In genomic region chr3:129461461-129462146, GRCh38 we compare ENCODE assay signal across 1 cellular context.
TF ChIP-seq lines count a peak whose summit lies in the region.

No MANE protein-coding gene starts in this region.

TF ChIP-seq in K562, 482 proteins besides CTCF, POLR2A, EP300 and RAD21 (continued from another document and continues in another):
- no peak for TF ChIP-seq ZNF717 (CRISPR knock-in tag; IDR thresholded peaks at IDR 0.05)
- no peak for TF ChIP-seq FOXP4 (CRISPR knock-in tag; IDR thresholded peaks at IDR 0.05; ENCODE audit: borderline replicate concordance)
- TF ChIP-seq THRAP3 (IDR thresholded peaks at IDR 0.05; ENCODE audit: borderline replicate concordance) = no peak
- no peak for TF ChIP-seq GTF2F1 (IDR thresholded peaks at IDR 0.05; ENCODE audit: low read depth, low read length)
- no peak for TF ChIP-seq ZNF3 (CRISPR knock-in tag; IDR thresholded peaks at IDR 0.05)
- TF ChIP-seq NR2F6 (CRISPR knock-in tag; IDR thresholded peaks at IDR 0.05) = no peak
- no peak for TF ChIP-seq SETDB1 (IDR thresholded peaks at IDR 0.05; ENCODE audit: low read length)
- no peak for TF ChIP-seq THAP12 (CRISPR knock-in tag; IDR thresholded peaks at IDR 0.05)
- TF ChIP-seq ZNF224 (CRISPR knock-in tag; IDR thresholded peaks at IDR 0.05) = no peak
- TF ChIP-seq MCM5 (IDR thresholded peaks at IDR 0.05; ENCODE audit: low read depth) = no peak
- no peak for TF ChIP-seq ETV6 (IDR thresholded peaks at IDR 0.05; ENCODE audit: borderline replicate concordance in 1 of 2, low read depth in 2 of 2, low read length in 1 of 2)
- no peak for TF ChIP-seq ETV6 (CRISPR knock-in tag; IDR thresholded peaks at IDR 0.05; ENCODE audit: borderline replicate concordance)
- no peak for TF ChIP-seq RBM14 (IDR thresholded peaks at IDR 0.05; ENCODE audit: borderline replicate concordance, insufficient read depth, low read depth, low read length)
- no peak for TF ChIP-seq BCLAF1 (IDR thresholded peaks at IDR 0.05; ENCODE audit: borderline replicate concordance in 1 of 2, control insufficient read depth in 1 of 2, low read depth in 2 of 2, low read length in 1 of 2)
- no peak for TF ChIP-seq ZNF23 (CRISPR knock-in tag; IDR thresholded peaks at IDR 0.05)
- TF ChIP-seq ZNF511 (CRISPR knock-in tag; IDR thresholded peaks at IDR 0.05) = no peak
- no peak for TF ChIP-seq PCBP2 (IDR thresholded peaks at IDR 0.05; ENCODE audit: low read depth, low read length, poor library complexity, severe bottlenecking)
- no peak for TF ChIP-seq ZNF239 (CRISPR knock-in tag; IDR thresholded peaks at IDR 0.05)
- no peak for TF ChIP-seq RREB1 (CRISPR knock-in tag; IDR thresholded peaks at IDR 0.05)
- no peak for TF ChIP-seq U2AF1 (optimal IDR thresholded peaks at IDR 0.05; ENCODE audit: low read depth, low read length)
- peak in 1 of 2 experiments; percentile 49; a peak in 2 of 4 replicates for TF ChIP-seq FOXK2 (conservative IDR thresholded peaks at IDR 0.05 in 1 of 2, IDR thresholded peaks at IDR 0.05 in 1 of 2; ENCODE audit: low read depth in 2 of 2)
- TF ChIP-seq EP400 (IDR thresholded peaks at IDR 0.05) = no peak
- TF ChIP-seq MXD1 (CRISPR knock-in tag; IDR thresholded peaks at IDR 0.05; ENCODE audit: borderline replicate concordance, poor library complexity, severe bottlenecking) = no peak
- TF ChIP-seq SNAPC5 (CRISPR knock-in tag; IDR thresholded peaks at IDR 0.05) = no peak
- 0 out of 2 replicates have a peak, but pooled peaks have one; percentile 38 for TF ChIP-seq GABPB1 (CRISPR knock-in tag; IDR thresholded peaks at IDR 0.05)
- TF ChIP-seq TAF9B (IDR thresholded peaks at IDR 0.05; ENCODE audit: partially characterized antibody) = no peak
- no peak for TF ChIP-seq RBFOX2 (IDR thresholded peaks at IDR 0.05; ENCODE audit: low read depth, low read length)
- TF ChIP-seq PURB (CRISPR knock-in tag; IDR thresholded peaks at IDR 0.05; ENCODE audit: low read depth) = no peak
- no peak for TF ChIP-seq ID3 (CRISPR knock-in tag; IDR thresholded peaks at IDR 0.05)
- TF ChIP-seq ID3 (tag; IDR thresholded peaks at IDR 0.05) = 0 out of 2 replicates have a peak, but pooled peaks have one; percentile 59
- no peak for TF ChIP-seq PRPF4 (IDR thresholded peaks at IDR 0.05; ENCODE audit: insufficient read depth, low read depth, low read length, poor library complexity, severe bottlenecking)
- peak; percentile 69 for TF ChIP-seq NCOA1 (IDR thresholded peaks at IDR 0.05; ENCODE audit: low read depth)
- TF ChIP-seq KLF10 (CRISPR knock-in tag; IDR thresholded peaks at IDR 0.05) = no peak
- 0 out of 2 replicates have a peak, but pooled peaks have one; percentile 26 for TF ChIP-seq HDAC2 (IDR thresholded peaks at IDR 0.05)
- TF ChIP-seq PRDM10 (IDR thresholded peaks at IDR 0.05; ENCODE audit: partially characterized antibody) = peak; percentile 62
- no peak for TF ChIP-seq CCAR2 (IDR thresholded peaks at IDR 0.05; ENCODE audit: low read depth, low read length)
- TF ChIP-seq ZNF143 (CRISPR knock-in tag; IDR thresholded peaks at IDR 0.05) = no peak
- TF ChIP-seq ARID2 (IDR thresholded peaks at IDR 0.05) = no peak
- peak; percentile 97 for TF ChIP-seq CBFA2T3 (IDR thresholded peaks at IDR 0.05)
- peak; percentile 60; the same call in 1 of the 2 replicates for TF ChIP-seq ZNF395 (CRISPR knock-in tag; IDR thresholded peaks at IDR 0.05)
